1 cellular context compared by ENCODE assay signal in the genomic region with DNA sequence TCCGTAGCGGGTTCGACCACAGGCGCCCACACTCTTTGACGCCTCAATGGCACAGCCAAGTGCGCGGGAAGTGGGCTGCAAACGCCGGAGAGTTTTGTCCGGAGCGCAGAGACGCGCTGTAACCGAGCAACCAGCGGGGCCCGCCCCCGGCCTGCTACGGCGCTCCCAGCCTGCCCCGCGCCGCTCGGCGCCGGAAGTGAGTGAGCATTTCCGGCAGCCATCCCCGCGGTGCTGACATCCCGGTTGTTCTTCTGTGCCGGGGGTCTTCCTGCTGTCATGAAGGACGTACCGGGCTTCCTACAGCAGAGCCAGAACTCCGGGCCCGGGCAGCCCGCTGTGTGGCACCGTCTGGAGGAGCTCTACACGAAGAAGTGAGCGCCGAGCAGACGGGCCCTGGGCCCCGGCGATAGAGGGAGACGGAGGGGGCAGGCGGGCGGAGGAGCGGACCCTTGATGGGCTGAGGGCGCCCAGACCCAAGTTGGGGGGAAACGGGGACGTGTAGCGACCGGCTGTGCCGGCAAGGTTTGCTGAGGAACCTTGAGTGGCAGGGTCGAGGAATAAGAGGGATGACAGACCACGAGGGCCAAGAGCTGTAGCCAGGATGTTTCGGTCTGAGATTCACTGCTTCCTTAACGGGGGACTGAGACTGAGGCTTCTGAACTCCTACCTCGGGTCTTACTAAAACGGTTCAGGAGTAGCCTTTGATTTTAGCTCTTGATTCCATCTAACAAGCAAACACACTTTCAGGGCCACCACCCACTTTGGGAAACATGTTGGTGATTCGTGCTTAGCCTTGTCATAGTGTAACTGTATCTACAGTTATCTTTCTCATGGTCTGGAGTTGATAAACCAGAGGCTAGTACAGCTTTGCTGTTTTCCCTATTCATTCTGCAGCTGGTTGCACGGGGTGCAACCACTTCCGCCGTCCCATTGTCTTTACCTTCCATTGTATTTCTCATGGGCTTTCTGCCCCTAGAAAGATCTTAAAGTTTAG.
TF ChIP-seq lines count a peak whose summit lies in the region.

TSS of gene PSMD13 (plus strand) at position 203 of the 994 bp plus-strand sequence. CDS start at position 277, 74 bp downstream.

TF ChIP-seq in SK-N-SH, 30 proteins besides CTCF, POLR2A, EP300 and RAD21 (continued from another document):
- TF ChIP-seq USF2 (IDR thresholded peaks at IDR 0.05; ENCODE audit: borderline replicate concordance, low read depth, low read length) (no peak), SIN3A (IDR thresholded peaks at IDR 0.05; ENCODE audit: borderline replicate concordance, low read depth, low read length) (no peak), TCF12 (IDR thresholded peaks at IDR 0.05) (peak; percentile 6; the same call in 1 of the 2 replicates)
